In the genomic region with DNA sequence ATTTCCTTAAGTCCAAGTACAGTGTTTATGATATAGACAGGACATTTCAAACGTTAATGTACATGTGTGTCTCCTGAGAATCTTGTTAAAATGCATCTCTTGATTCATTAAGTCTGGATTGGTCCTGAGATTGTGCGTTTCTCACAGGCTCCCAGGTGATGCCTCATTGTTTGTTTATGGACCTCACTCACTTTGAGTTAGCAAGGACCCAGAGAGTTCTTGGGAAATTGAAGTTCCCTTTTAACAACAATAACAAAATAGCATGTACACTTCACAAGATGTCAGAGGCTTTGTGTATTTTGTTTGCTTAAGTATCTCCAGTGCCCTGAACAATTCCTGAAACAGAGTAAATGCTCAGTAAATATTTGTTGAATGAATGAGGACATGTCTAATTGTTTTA, we compare ENCODE assay signal across 13 cellular contexts. TPM values are rescaled to one million over a fixed set of nuclear protein-coding genes. Genes with fewer than 3 reads are reported as not detected.
DNase-seq lines count a peak whose midpoint lies in the region; ATAC-seq, FAIRE-seq and TF ChIP-seq lines count a peak whose summit lies in the region.
"Had no signal": no experiment of that assay in that cellular context is flagged by ENCODE, and none has a peak within 500 bp of the region (broad histone marks: within the 10 kb centered on the region; RNA-seq: fewer than 3 reads in every experiment).

No MANE protein-coding gene starts in this region.

- TF ChIP-seq RAD21 in A549 (conservative IDR thresholded peaks at IDR 0.05 in 1 of 2, IDR thresholded peaks at IDR 0.05 in 1 of 2), result no peak

- H3K9me3 ChIP-seq in A549, result no peaks in the 10 kb centered on the region
- no peaks in the 10 kb centered on the region for H3K9me3 ChIP-seq in naive thymus-derived CD4-positive, alpha-beta T cell (ENCODE audit: control insufficient read depth in 2 of 3, low read length in 3 of 3)

- no peaks in the 10 kb centered on the region for H3K4me1 ChIP-seq in A549
- no peaks in the 10 kb centered on the region for H3K4me1 ChIP-seq in naive thymus-derived CD4-positive, alpha-beta T cell (ENCODE audit: control insufficient read depth in 2 of 2, insufficient read depth in 2 of 2, low read length in 2 of 2)

- H3K36me3 ChIP-seq in naive thymus-derived CD4-positive, alpha-beta T cell (ENCODE audit: control insufficient read depth in 2 of 3, insufficient read depth in 3 of 3, low read length in 3 of 3), result no peaks in the 10 kb centered on the region

- no peak for TF ChIP-seq EP300 in A549 (IDR thresholded peaks at IDR 0.05)

- TF ChIP-seq CTCF in A549 (IDR thresholded peaks at IDR 0.05) (no peak), lower leg skin (IDR thresholded peaks at IDR 0.05) (no peak)

- POLR2A ChIA-PET in A549 (lab: Yijun Ruan, JAX), result interaction anchor here (1.4 kb wide), 1 partner anchor 34 kb away, joined by 6 read pairs; the partner anchor contains the start of gene FCHO2
- POLR2A ChIA-PET in naive thymus-derived CD4-positive, alpha-beta T cell (lab: Charles Lee), result no interaction called here

- DNase-seq in A549 (ENCODE audit: low read depth in 1 of 2, low spot score in 1 of 2), result no peak
- peak; percentile 24 for DNase-seq in DMS53 treated with DMSO at 0.1 percent for 48 hours (lab: John Stamatoyannopoulos, UW; ENCODE audit: unreplicated experiment)
- peak; percentile 13 for DNase-seq in NCI-H748 treated with DMSO at 0.1 percent for 48 hours (lab: John Stamatoyannopoulos, UW)
- DNase-seq in lower leg skin (ENCODE audit: low spot score in 2 of 2), result no peak
- DNase-seq in naive thymus-derived CD4-positive, alpha-beta T cell, result no peak
- no peak for DNase-seq in NCI-H1092 treated with DMSO at 0.1 percent for 48 hours (lab: John Stamatoyannopoulos, UW)
- DNase-seq: NCI-H1417 treated with DMSO at 0.1 percent for 48 hours, NCI-H2171 had no signal

- H3K4me1 Mint-ChIP-seq in naive thymus-derived CD4-positive, alpha-beta T cell, result peaks cover 0 to 1% (median 0%) of the 10 kb centered on the region in 7 donors
- H3K4me1 Mint-ChIP-seq: B cell had no signal

- peaks cover 0 to under 1% (median 0%) of the 10 kb centered on the region in 5 donors for H3K27me3 Mint-ChIP-seq in naive thymus-derived CD4-positive, alpha-beta T cell

- CTCF ChIA-PET in A549 (lab: Yijun Ruan, JAX), result interaction anchor here (0.8 to 2.6 kb wide), 5 partner anchors 10 to 530 kb away, joined by 3 to 6 read pairs (median 4); no protein-coding TSS in a partner anchor
- CTCF ChIA-PET in naive thymus-derived CD4-positive, alpha-beta T cell (lab: Charles Lee), result no interaction called here

- H3K27ac ChIP-seq in A549, result no peak overlapping the region
- no peak overlapping the region for H3K27ac ChIP-seq in naive thymus-derived CD4-positive, alpha-beta T cell (ENCODE audit: low read depth, low read length)
- H3K27ac ChIP-seq: SK-N-MC had no signal

- H3K27ac Mint-ChIP-seq in naive thymus-derived CD4-positive, alpha-beta T cell, result no peak overlapping the region
- H3K27ac Mint-ChIP-seq: B cell; CD4-positive, alpha-beta memory T cell had no signal

- H3K4me3 Mint-ChIP-seq in naive thymus-derived CD4-positive, alpha-beta T cell, result no peak overlapping the region
- H3K4me3 Mint-ChIP-seq: B cell; CD4-positive, alpha-beta memory T cell had no signal

- H3K4me2 ChIP-seq in A549, result no peak overlapping the region

- no peaks in the 10 kb centered on the region for H3K36me3 Mint-ChIP-seq in naive thymus-derived CD4-positive, alpha-beta T cell

- H3K4me3 ChIP-seq in A549 (no peak overlapping the region), lower leg skin (ENCODE audit: low read depth, poor library complexity, severe bottlenecking) (no peak overlapping the region)
- no peak overlapping the region for H3K4me3 ChIP-seq in naive thymus-derived CD4-positive, alpha-beta T cell (ENCODE audit: low read length)
- H3K4me3 ChIP-seq: SK-N-MC had no signal

- no peak for TF ChIP-seq POLR2A in A549 (IDR thresholded peaks at IDR 0.05; ENCODE audit: low read length)
- TF ChIP-seq POLR2A in lower leg skin (IDR thresholded peaks at IDR 0.05), result no peak

- no peaks in the 10 kb centered on the region for H3K9me3 Mint-ChIP-seq in naive thymus-derived CD4-positive, alpha-beta T cell
- H3K9me3 Mint-ChIP-seq: CD4-positive, alpha-beta memory T cell had no signal

- ATAC-seq in A549, result peak; percentile 16 to 35; a peak in 5 of 6 replicates
- ATAC-seq in esophagus mucosa, result peak; percentile 17
- ATAC-seq in naive thymus-derived CD4-positive, alpha-beta T cell, result no peak
- ATAC-seq in HG02623 (IDR thresholded peaks at IDR 0.05; ENCODE audit: unreplicated experiment), result no peak

- H3K27me3 ChIP-seq in naive thymus-derived CD4-positive, alpha-beta T cell (ENCODE audit: control insufficient read depth in 2 of 2, insufficient read depth in 2 of 2, low read length in 2 of 2), result no peaks in the 10 kb centered on the region

- FAIRE-seq in A549 (lab: Jason Lieb, UNC), result no peak

- intact Hi-C loops in lower leg skin (cut with DNase I; ENCODE audit: low total_unique reads), result no loop called here
- intact Hi-C loops in naive thymus-derived CD4-positive, alpha-beta T cell (cut with micrococcal nuclease), result loop anchor here (1.0 to 5.0 kb wide), 4 partner anchors 9 to 615 kb away; no protein-coding TSS in a partner anchor

- WGBS in A549 (ENCODE audit: missing lambda C conversion rate), result 11% methylated on average over 2 of the region's 2 CpGs
- 28 to 32% methylated on average over 2 of the region's 2 CpGs for WGBS in lower leg skin, 2 donors

TF ChIP-seq in A549, 52 proteins besides CTCF, POLR2A, EP300 and RAD21:
- TF ChIP-seq KDM1A (IDR thresholded peaks at IDR 0.05; ENCODE audit: low read depth) (no peak), TFCP2L1 (CRISPR knock-in tag; IDR thresholded peaks at IDR 0.05) (0 out of 2 replicates have a peak, but pooled peaks have one; percentile 47)

RNA-seq across cellular contexts. Expression of gene FCHO2, which starts 34.7 kb away (rescaled TPM):
- polyA plus RNA-seq in A549 (2011; rRNA removed) (14.9 and 20.2 TPM in 2 replicates), A549 (2017; fragmentation: RNase III; extraction: RNeasy Plus Mini Kit Qiagen cat#74134 plus additional on column Dnase treatment) (9.1 to 9.8 TPM (median 9.6 TPM) in 3 replicates)
- polyA plus RNA-seq in A549 (2012; cell fraction: cytosol; rRNA removed), result 5.1 and 9.3 TPM in 2 replicates
- polyA plus RNA-seq in A549 (2012; cell fraction: nucleus; rRNA removed), result 6.8 and 8.6 TPM in 2 replicates
- 50.0 and 63.9 TPM in 2 replicates for polyA minus RNA-seq in A549 (2011; rRNA and poly(A)+ RNA removed)
- total RNA-seq in esophagus mucosa (47.4 TPM), lower leg skin (10 to 100 TPM; 22.1 to 30.7 (median 30.1) TPM)
- 1 to 10 TPM; 1.7 to 7.1 (median 3.0) TPM for total RNA-seq in naive thymus-derived CD4-positive, alpha-beta T cell
- polyA plus RNA-seq in naive thymus-derived CD4-positive, alpha-beta T cell, result 1 to 10 TPM in 1 of 2 donors, under 1 TPM in 1; 0.30 to 1.7 TPM

Comparison
In these comparisons a context has a peak if more than half of its experiments do, and no peak if none do; other contexts are left out.
1. ATAC-seq: peak in A549 (2 of 2) and esophagus mucosa (single experiment); none in naive thymus-derived CD4-positive, alpha-beta T cell (single experiment) and HG02623 (single experiment).
2. DNase-seq: peak in DMS53 treated with DMSO at 0.1 percent for 48 hours (single experiment) and NCI-H748 treated with DMSO at 0.1 percent for 48 hours (single experiment); none in A549 (0 of 2), lower leg skin (0 of 2), naive thymus-derived CD4-positive, alpha-beta T cell (0 of 9) and NCI-H1092 treated with DMSO at 0.1 percent for 48 hours (single experiment).